8 cellular contexts compared by ENCODE assay signal in genomic region chr14:68285421-68286179, GRCh38.
DNase-seq lines count a peak whose midpoint lies in the region; ATAC-seq and TF ChIP-seq lines count a peak whose summit lies in the region.

No MANE protein-coding gene starts in this region.

- ATAC-seq in HG02610 (IDR thresholded peaks at IDR 0.05; ENCODE audit: unreplicated experiment) (peak; percentile 30), foreskin keratinocyte (no peak)
- ATAC-seq in stimulated activated memory B cell treated with anti-CD40 and anti-IgM and Interleukin-4, amounts not matched to agents 10 μg/mL and 1 μg/mL and 100 μg/mL, for 72 hours = peak; percentile 69

- H3K9me3 Mint-ChIP-seq in stimulated activated memory B cell treated with anti-CD40 and anti-IgM and Interleukin-4, amounts not matched to agents 10 μg/mL and 1 μg/mL and 100 μg/mL, for 72 hours = no peaks in the 10 kb centered on the region

- H3K27me3 Mint-ChIP-seq in stimulated activated memory B cell treated with anti-CD40 and anti-IgM and Interleukin-4, amounts not matched to agents 10 μg/mL and 1 μg/mL and 100 μg/mL, for 72 hours = no peaks in the 10 kb centered on the region

- H3K4me1 ChIP-seq in foreskin keratinocyte = peaks cover 9% of the 10 kb centered on the region

- H3K27me3 ChIP-seq in foreskin keratinocyte = no peaks in the 10 kb centered on the region

- H3K36me3 Mint-ChIP-seq in stimulated activated memory B cell treated with anti-CD40 and anti-IgM and Interleukin-4, amounts not matched to agents 10 μg/mL and 1 μg/mL and 100 μg/mL, for 72 hours = no peaks in the 10 kb centered on the region

- peaks cover 73% of the 10 kb centered on the region for H3K4me1 Mint-ChIP-seq in stimulated activated memory B cell treated with anti-CD40 and anti-IgM and Interleukin-4, amounts not matched to agents 10 μg/mL and 1 μg/mL and 100 μg/mL, for 72 hours

- H3K4me3 Mint-ChIP-seq in stimulated activated memory B cell treated with anti-CD40 and anti-IgM and Interleukin-4, amounts not matched to agents 10 μg/mL and 1 μg/mL and 100 μg/mL, for 72 hours = peak overlapping the region; percentile 22

- DNase-seq in activated CD4-positive, alpha-beta T cell treated with anti-CD3 and anti-CD28 coated beads for 24 hours (ENCODE audit: low read depth in 2 of 2) = peak; percentile 45 to 50
- peak; percentile 67 for DNase-seq in germinal center (ENCODE audit: low spot score)
- no peak for DNase-seq in foreskin keratinocyte
- no peak for DNase-seq in cortex of kidney (lab: John Stamatoyannopoulos, UW)
- DNase-seq in DMS53 (lab: John Stamatoyannopoulos, UW) = no peak
- no peak for DNase-seq in H4 (ENCODE audit: low spot score)

- H3K27ac ChIP-seq in foreskin keratinocyte = no peak overlapping the region

- peak overlapping the region; percentile 96 for H3K27ac Mint-ChIP-seq in stimulated activated memory B cell treated with anti-CD40 and anti-IgM and Interleukin-4, amounts not matched to agents 10 μg/mL and 1 μg/mL and 100 μg/mL, for 72 hours

- TF ChIP-seq CTCF in foreskin keratinocyte (conservative IDR thresholded peaks at IDR 0.05) = no peak

Comparison
In these comparisons a context has a peak if more than half of its experiments do, and no peak if none do; other contexts are left out.
1. DNase-seq: peak in activated CD4-positive, alpha-beta T cell treated with anti-CD3 and anti-CD28 coated beads for 24 hours (2 of 2) and germinal center (single experiment); none in foreskin keratinocyte (0 of 2), cortex of kidney (single experiment), DMS53 (single experiment) and H4 (single experiment).